ENCODE assay signal across 1 cellular context in genomic region chrX:153731117-153731844, GRCh38.
A peak's percentile ranks its signal among the peaks of the same experiment; 100 is the strongest.
TF ChIP-seq lines count a peak whose summit lies in the region.

No MANE protein-coding gene starts in this region.

TF ChIP-seq in HEK293, 187 proteins besides CTCF, POLR2A, EP300 and RAD21:
- TF ChIP-seq ZNF184 (tag by site-specific recombination; IDR thresholded peaks at IDR 0.05), result no peak
- no peak for TF ChIP-seq ZNF354C (tag by site-specific recombination; IDR thresholded peaks at IDR 0.05; ENCODE audit: borderline replicate concordance, low read depth)
- no peak for TF ChIP-seq ZNF501 (tag by site-specific recombination; IDR thresholded peaks at IDR 0.05)
- no peak for TF ChIP-seq BCL11B (tag by site-specific recombination; IDR thresholded peaks at IDR 0.05; ENCODE audit: low read depth)
- TF ChIP-seq ZNF416 (tag by site-specific recombination; IDR thresholded peaks at IDR 0.05), result no peak
- peak; percentile 49 for TF ChIP-seq SETDB1 (IDR thresholded peaks at IDR 0.05; ENCODE audit: insufficient read length, low read length)
- peak; percentile 56; the same call in 1 of the 2 replicates for TF ChIP-seq ZNF677 (tag by site-specific recombination; IDR thresholded peaks at IDR 0.05)
- TF ChIP-seq OSR2 (tag by site-specific recombination; IDR thresholded peaks at IDR 0.05), result no peak
- TF ChIP-seq, protein P1, sequence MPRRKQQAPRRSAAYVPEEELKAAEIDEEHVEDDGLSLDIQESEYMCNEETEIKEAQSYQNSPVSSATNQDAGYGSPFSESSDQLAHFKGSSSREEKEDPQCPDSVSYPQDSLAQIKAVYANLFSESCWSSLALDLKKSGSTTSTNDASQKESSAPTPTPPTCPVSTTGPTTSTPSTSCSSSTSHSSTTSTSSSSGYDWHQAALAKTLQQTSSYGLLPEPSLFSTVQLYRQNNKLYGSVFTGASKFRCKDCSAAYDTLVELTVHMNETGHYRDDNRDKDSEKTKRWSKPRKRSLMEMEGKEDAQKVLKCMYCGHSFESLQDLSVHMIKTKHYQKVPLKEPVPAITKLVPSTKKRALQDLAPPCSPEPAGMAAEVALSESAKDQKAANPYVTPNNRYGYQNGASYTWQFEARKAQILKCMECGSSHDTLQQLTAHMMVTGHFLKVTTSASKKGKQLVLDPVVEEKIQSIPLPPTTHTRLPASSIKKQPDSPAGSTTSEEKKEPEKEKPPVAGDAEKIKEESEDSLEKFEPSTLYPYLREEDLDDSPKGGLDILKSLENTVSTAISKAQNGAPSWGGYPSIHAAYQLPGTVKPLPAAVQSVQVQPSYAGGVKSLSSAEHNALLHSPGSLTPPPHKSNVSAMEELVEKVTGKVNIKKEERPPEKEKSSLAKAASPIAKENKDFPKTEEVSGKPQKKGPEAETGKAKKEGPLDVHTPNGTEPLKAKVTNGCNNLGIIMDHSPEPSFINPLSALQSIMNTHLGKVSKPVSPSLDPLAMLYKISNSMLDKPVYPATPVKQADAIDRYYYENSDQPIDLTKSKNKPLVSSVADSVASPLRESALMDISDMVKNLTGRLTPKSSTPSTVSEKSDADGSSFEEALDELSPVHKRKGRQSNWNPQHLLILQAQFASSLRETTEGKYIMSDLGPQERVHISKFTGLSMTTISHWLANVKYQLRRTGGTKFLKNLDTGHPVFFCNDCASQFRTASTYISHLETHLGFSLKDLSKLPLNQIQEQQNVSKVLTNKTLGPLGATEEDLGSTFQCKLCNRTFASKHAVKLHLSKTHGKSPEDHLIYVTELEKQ (tag by site-specific recombination; IDR thresholded peaks at IDR 0.05; ENCODE audit: borderline replicate concordance), result no peak
- TF ChIP-seq, protein P2, sequence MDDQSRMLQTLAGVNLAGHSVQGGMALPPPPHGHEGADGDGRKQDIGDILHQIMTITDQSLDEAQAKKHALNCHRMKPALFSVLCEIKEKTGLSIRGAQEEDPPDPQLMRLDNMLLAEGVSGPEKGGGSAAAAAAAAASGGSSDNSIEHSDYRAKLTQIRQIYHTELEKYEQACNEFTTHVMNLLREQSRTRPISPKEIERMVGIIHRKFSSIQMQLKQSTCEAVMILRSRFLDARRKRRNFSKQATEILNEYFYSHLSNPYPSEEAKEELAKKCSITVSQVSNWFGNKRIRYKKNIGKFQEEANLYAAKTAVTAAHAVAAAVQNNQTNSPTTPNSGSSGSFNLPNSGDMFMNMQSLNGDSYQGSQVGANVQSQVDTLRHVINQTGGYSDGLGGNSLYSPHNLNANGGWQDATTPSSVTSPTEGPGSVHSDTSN (CRISPR knock-in tag; IDR thresholded peaks at IDR 0.05), result no peak
TF ChIP-seq in HEK293: peak in this region for 2.
